7 cellular contexts compared by ENCODE assay signal in the genomic region with DNA sequence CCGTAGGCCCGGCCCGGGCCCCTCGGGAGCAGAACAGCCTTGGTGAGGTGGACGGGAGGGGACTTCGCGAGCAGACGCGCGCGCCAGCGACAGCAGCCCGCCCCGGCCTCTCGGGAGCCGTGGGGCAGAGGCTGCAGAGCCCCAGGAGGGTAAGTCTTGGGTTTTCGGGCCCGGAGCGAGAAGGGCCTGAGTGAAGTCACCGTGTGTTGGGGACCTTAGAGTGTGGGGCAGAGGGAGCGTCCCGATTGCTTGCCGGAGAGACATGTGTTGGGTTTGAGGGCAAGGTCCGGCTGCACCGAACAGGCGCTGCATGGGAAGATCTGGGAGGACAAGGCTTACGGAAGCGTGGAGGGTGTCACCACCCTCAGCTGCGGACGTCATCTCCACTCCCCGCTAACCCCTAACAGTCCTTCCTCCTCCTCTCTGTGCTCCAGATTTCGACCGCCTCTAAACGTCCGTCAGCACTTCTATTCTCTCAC. TPM values are rescaled to one million over a fixed set of nuclear protein-coding genes. Genes with fewer than 3 reads are reported as not detected.
DNase-seq lines count a peak whose midpoint lies in the region; ATAC-seq, FAIRE-seq and TF ChIP-seq lines count a peak whose summit lies in the region.
"Not testable (repeated sequence)": the region's sequence is repeated elsewhere in the genome, so short reads cannot be mapped to it uniquely, and the experiment has no call there.

No MANE protein-coding gene starts in this region.

- peak overlapping the region; percentile 88 to 97 (median 88) for H3K27ac Mint-ChIP-seq in IgD-negative memory B cell
- H3K27ac Mint-ChIP-seq in activated T-helper 1 cell treated with anti-CD3 and anti-CD28 coated beads, Interleukin-12 subunit alpha, Interleukin-12 subunit beta, Interleukin-2, Interleukin-4 antibody, amounts not matched to agents 30 ng/mL and 10 ng/mL and 1 ng/mL, durations not matched to agents 14 hours and 24 hours and 36 hours, result peak overlapping the region; percentile 97

- H3K79me2 ChIP-seq in endothelial cell of umbilical vein (ENCODE audit: control insufficient read depth, insufficient read depth, low read length), result peaks cover 18% of the 10 kb centered on the region
- peaks cover 19% of the 10 kb centered on the region for H3K79me2 ChIP-seq in HepG2 (ENCODE audit: insufficient read depth, low read length)

- TF ChIP-seq POLR2A in GM12892 (IDR thresholded peaks at IDR 0.05; ENCODE audit: low read depth, low read length) (peak; percentile 53; the same call in 1 of the 2 replicates), HepG2 (IDR thresholded peaks at IDR 0.05; ENCODE audit: insufficient read depth in 1 of 2, low read depth in 2 of 2, low read length in 2 of 2) (peak; percentile 80 to 90)
- not testable (repeated sequence) for TF ChIP-seq POLR2A in endothelial cell of umbilical vein (IDR thresholded peaks at IDR 0.05; ENCODE audit: low read depth, low read length)

- DNase-seq in GM12892 (ENCODE audit: insufficient read length), result not testable (repeated sequence)
- DNase-seq in SIG-M5 treated with dmso at 0.1 percent for 504 hours (lab: John Stamatoyannopoulos, UW; ENCODE audit: unreplicated experiment) (peak; percentile 53), endothelial cell of umbilical vein (ENCODE audit: low read depth, low spot score) (peak; percentile 55), HepG2 (ENCODE audit: low spot score) (peak; percentile 73), small intestine (peak; percentile 92)
- DNase-seq in activated T-helper 1 cell treated with anti-CD3 and anti-CD28 coated beads, Interleukin-12 subunit alpha, Interleukin-12 subunit beta, Interleukin-2, Interleukin-4 antibody, amounts not matched to agents 30 ng/mL and 10 ng/mL and 1 ng/mL, durations not matched to agents 14 hours and 24 hours and 36 hours (ENCODE audit: low spot score), result peak; percentile 34

- peak overlapping the region; percentile 84 for H2AFZ ChIP-seq in endothelial cell of umbilical vein (ENCODE audit: low read depth, low read length)
- H2AFZ ChIP-seq in HepG2 (ENCODE audit: low read length), result not testable (repeated sequence)

- CTCF ChIA-PET in endothelial cell of umbilical vein (lab: Charles Lee); HepG2 (lab: Yijun Ruan, JAX; ENCODE audit: low intra/inter-chr PET ratio, low total read pairs): not testable (repeated sequence)

- H3K9ac ChIP-seq in endothelial cell of umbilical vein (replicated peaks; ENCODE audit: extremely low read depth, insufficient read depth, low read length), result peak overlapping the region; percentile 3
- H3K9ac ChIP-seq in HepG2 (ENCODE audit: insufficient read depth, low read depth, low read length), result peak overlapping the region; percentile 85

- peak overlapping the region; percentile 50 to 80 (median 70) for H3K4me3 ChIP-seq in endothelial cell of umbilical vein (replicated peaks in 1 of 3; ENCODE audit: insufficient read depth in 1 of 3, low read depth in 1 of 3, low read length in 3 of 3)
- H3K4me3 ChIP-seq in HepG2 (replicated peaks in 1 of 3; ENCODE audit: insufficient read depth in 1 of 3, low read depth in 2 of 3, low read length in 3 of 3), result peak overlapping the region; percentile 60 to 81 (median 65)
- peak overlapping the region; percentile 73 to 78 for H3K4me3 ChIP-seq in small intestine (ENCODE audit: low read depth in 1 of 2, low read length in 2 of 2)

- TF ChIP-seq EP300 in HepG2 (IDR thresholded peaks at IDR 0.05; ENCODE audit: low read depth in 2 of 2, low read length in 2 of 2); HepG2 (CRISPR knock-in tag; IDR thresholded peaks at IDR 0.05; ENCODE audit: borderline replicate concordance): not testable (repeated sequence)

- not testable (repeated sequence) for H3K36me3 ChIP-seq in endothelial cell of umbilical vein (ENCODE audit: control insufficient read depth in 2 of 2, extremely low read depth in 1 of 2, insufficient read depth in 2 of 2, low read length in 2 of 2); HepG2 (replicated peaks in 1 of 2; ENCODE audit: control insufficient read depth in 1 of 2, insufficient read depth in 2 of 2, low read length in 2 of 2); small intestine (ENCODE audit: control insufficient read depth in 2 of 2, insufficient read depth in 2 of 2, low read length in 2 of 2)

- H3K27ac ChIP-seq in endothelial cell of umbilical vein (ENCODE audit: insufficient read depth, low read depth, low read length), result peak overlapping the region; percentile 57
- peak overlapping the region; percentile 89 for H3K27ac ChIP-seq in HepG2 (ENCODE audit: extremely low read length, insufficient read depth, low read length)
- H3K27ac ChIP-seq in small intestine (ENCODE audit: low read depth in 1 of 2, low read length in 1 of 2), result peak overlapping the region; percentile 52 to 87

- not testable (repeated sequence) for H4K20me1 ChIP-seq in endothelial cell of umbilical vein (replicated peaks; ENCODE audit: control insufficient read depth, extremely low read depth, insufficient read depth, low read length); HepG2 (ENCODE audit: insufficient read depth, low read length)

- in situ Hi-C loops in HepG2 (cut with HindIII; ENCODE audit: extremely low pct_ligation_motif_present, low pct_unique_long_range_greater_than_20kb), result not testable (repeated sequence)

- WGBS in HepG2 (ENCODE audit: low lambda C conversion rate), result 3% methylated on average over 17 of the region's 35 CpGs
- WGBS in small intestine, 3 donors, result 0 to 1% (median 1%) methylated on average over 16 to 35 of the region's 35 CpGs

- TF ChIP-seq CTCF in endothelial cell of umbilical vein (IDR thresholded peaks at IDR 0.05; ENCODE audit: extremely low read depth in 1 of 2, insufficient read depth in 1 of 2, low read depth in 1 of 2, low read length in 2 of 2), result not testable (repeated sequence)
- TF ChIP-seq CTCF in HepG2 (CRISPR knock-in tag; IDR thresholded peaks at IDR 0.05), result 0 out of 2 replicates have a peak, but pooled peaks have one; percentile 9

- POLR2A ChIA-PET in endothelial cell of umbilical vein (lab: Charles Lee), result not testable (repeated sequence)
- POLR2A ChIA-PET in HepG2 (lab: Yijun Ruan, JAX), result interaction anchor here (2.0 kb wide), 1 partner anchor 50 kb away, joined by 13 read pairs; no protein-coding TSS in a partner anchor

- not testable (repeated sequence) for H3K9me3 Mint-ChIP-seq in IgD-negative memory B cell; activated T-helper 1 cell treated with anti-CD3 and anti-CD28 coated beads, Interleukin-12 subunit alpha, Interleukin-12 subunit beta, Interleukin-2, Interleukin-4 antibody, amounts not matched to agents 30 ng/mL and 10 ng/mL and 1 ng/mL, durations not matched to agents 14 hours and 24 hours and 36 hours

- H3K4me1 Mint-ChIP-seq in IgD-negative memory B cell, result not testable (repeated sequence)
- H3K4me1 Mint-ChIP-seq in activated T-helper 1 cell treated with anti-CD3 and anti-CD28 coated beads, Interleukin-12 subunit alpha, Interleukin-12 subunit beta, Interleukin-2, Interleukin-4 antibody, amounts not matched to agents 30 ng/mL and 10 ng/mL and 1 ng/mL, durations not matched to agents 14 hours and 24 hours and 36 hours (ENCODE audit: low read depth), result peaks cover 13% of the 10 kb centered on the region

- H3K4me2 ChIP-seq in endothelial cell of umbilical vein (ENCODE audit: insufficient read depth, low read length), result peak overlapping the region; percentile 72
- peak overlapping the region; percentile 62 for H3K4me2 ChIP-seq in HepG2 (ENCODE audit: low read depth, low read length)

- peak; percentile 75 for ATAC-seq in HepG2

- not testable (repeated sequence) for H3K9me3 ChIP-seq in endothelial cell of umbilical vein (replicated peaks; ENCODE audit: control insufficient read depth, insufficient read depth, low read length); HepG2 (ENCODE audit: low read length); small intestine (ENCODE audit: control insufficient read depth, low read depth)

- H3K4me1 ChIP-seq in endothelial cell of umbilical vein (ENCODE audit: control insufficient read depth, extremely low read depth, insufficient read depth, low read length); small intestine (ENCODE audit: control insufficient read depth in 2 of 2, insufficient read depth in 1 of 2, low read depth in 1 of 2, low read length in 1 of 2): not testable (repeated sequence)
- peaks cover 20% of the 10 kb centered on the region for H3K4me1 ChIP-seq in HepG2 (ENCODE audit: insufficient read depth, low read length)

- TF ChIP-seq RAD21 in HepG2 (CRISPR knock-in tag; IDR thresholded peaks at IDR 0.05), result not testable (repeated sequence)

- dilution Hi-C loops in endothelial cell of umbilical vein (cut with MboI; ENCODE audit: extremely low pct_ligation_motif_present, low sequenced_read_pairs), result not testable (repeated sequence)

- H3K4me3 Mint-ChIP-seq in IgD-negative memory B cell, result peak overlapping the region; percentile 92 to 97 (median 96)
- H3K4me3 Mint-ChIP-seq in activated T-helper 1 cell treated with anti-CD3 and anti-CD28 coated beads, Interleukin-12 subunit alpha, Interleukin-12 subunit beta, Interleukin-2, Interleukin-4 antibody, amounts not matched to agents 30 ng/mL and 10 ng/mL and 1 ng/mL, durations not matched to agents 14 hours and 24 hours and 36 hours, result peak overlapping the region; percentile 98

- not testable (repeated sequence) for H3K27me3 ChIP-seq in endothelial cell of umbilical vein (ENCODE audit: control insufficient read depth in 2 of 2, insufficient read depth in 2 of 2, low read length in 2 of 2); HepG2 (ENCODE audit: control insufficient read depth in 1 of 2, insufficient read depth in 2 of 2, low read length in 2 of 2); small intestine (ENCODE audit: control insufficient read depth in 2 of 2, insufficient read depth in 2 of 2, low read length in 2 of 2)

- not testable (repeated sequence) for H3K27me3 Mint-ChIP-seq in IgD-negative memory B cell; activated T-helper 1 cell treated with anti-CD3 and anti-CD28 coated beads, Interleukin-12 subunit alpha, Interleukin-12 subunit beta, Interleukin-2, Interleukin-4 antibody, amounts not matched to agents 30 ng/mL and 10 ng/mL and 1 ng/mL, durations not matched to agents 14 hours and 24 hours and 36 hours (ENCODE audit: insufficient read depth)

- H3K9me1 ChIP-seq in endothelial cell of umbilical vein (replicated peaks; ENCODE audit: control insufficient read depth, extremely low read depth, insufficient read depth, low read length), result not testable (repeated sequence)

- intact Hi-C loops in activated T-helper 1 cell treated with anti-CD3 and anti-CD28 coated beads, Interleukin-12 subunit alpha, Interleukin-12 subunit beta, Interleukin-2, Interleukin-4 antibody, amounts not matched to agents 30 ng/mL and 10 ng/mL and 1 ng/mL, durations not matched to agents 14 hours and 24 hours and 36 hours (cut with micrococcal nuclease), result loop anchor here (1.0 to 2.0 kb wide), 2 partner anchors 45 to 51 kb away; a partner anchor contains a TSS
- intact Hi-C loops in endothelial cell of umbilical vein (cut with micrococcal nuclease); HepG2 (cut with micrococcal nuclease; ENCODE audit: unreplicated experiment): not testable (repeated sequence)

- not testable (repeated sequence) for H3K36me3 Mint-ChIP-seq in IgD-negative memory B cell
- peaks cover 19% of the 10 kb centered on the region for H3K36me3 Mint-ChIP-seq in activated T-helper 1 cell treated with anti-CD3 and anti-CD28 coated beads, Interleukin-12 subunit alpha, Interleukin-12 subunit beta, Interleukin-2, Interleukin-4 antibody, amounts not matched to agents 30 ng/mL and 10 ng/mL and 1 ng/mL, durations not matched to agents 14 hours and 24 hours and 36 hours (ENCODE audit: low read depth)

- FAIRE-seq in GM12892 (lab: Jason Lieb, UNC); endothelial cell of umbilical vein (lab: Jason Lieb, UNC); HepG2 (lab: Jason Lieb, UNC); small intestine (lab: Jason Lieb, UNC): not testable (repeated sequence)

- not testable (repeated sequence) for BruUV-seq in endothelial cell of umbilical vein (replicated peaks; lab: Mats Ljungman, UMichigan); HepG2 (replicated peaks; lab: Mats Ljungman, UMichigan)

RNA-seq across cellular contexts. Expression of a gene that starts 45.1 kb away (rescaled TPM):
- 17.2 TPM for polyA plus RNA-seq in GM12892 (2012; ENCODE audit: missing spikeins)
- polyA plus RNA-seq in IgD-negative memory B cell, result 16.0 TPM
- 64.0 and 67.5 TPM in 2 replicates for total RNA-seq in activated T-helper 1 cell treated with anti-CD3 and anti-CD28 coated beads, Interleukin-12 subunit alpha, Interleukin-12 subunit beta, Interleukin-2, Interleukin-4 antibody, amounts not matched to agents 30 ng/mL and 10 ng/mL and 1 ng/mL, durations not matched to agents 14 hours and 24 hours and 36 hours
- 46.8 and 47.8 TPM in 2 replicates for total RNA-seq in endothelial cell of umbilical vein
- polyA plus RNA-seq in endothelial cell of umbilical vein, result 9.3 and 12.3 TPM in 2 replicates
- polyA plus RNA-seq in endothelial cell of umbilical vein (2011; cell fraction: cytosol; rRNA removed), result 13.7 and 14.7 TPM in 2 replicates
- polyA plus RNA-seq in endothelial cell of umbilical vein (2011; cell fraction: nucleus; rRNA removed), result 21.2 and 22.3 TPM in 2 replicates
- polyA plus RNA-seq in endothelial cell of umbilical vein (2012), result 23.7 and 25.9 TPM in 2 replicates
- polyA minus RNA-seq in endothelial cell of umbilical vein, result 14.0 and 17.1 TPM in 2 replicates
- 15.4 TPM for polyA minus RNA-seq in endothelial cell of umbilical vein (2011; cell fraction: cytosol; rRNA and poly(A)+ RNA removed)
- polyA minus RNA-seq in endothelial cell of umbilical vein (2011; cell fraction: nucleus; rRNA and poly(A)+ RNA removed), result 14.7 and 14.9 TPM in 2 replicates
- total RNA-seq in HepG2 (2016; rRNA removed; fragmentation: Illumina TruSeq; extraction: Trizol), result 8.4 and 12.7 TPM in 2 replicates
- 7.3 and 8.9 TPM in 2 replicates for total RNA-seq in HepG2 (2016; cell fraction: cytosol; rRNA removed; fragmentation: Illumina TruSeq; extraction: Trizol; ENCODE audit: low read depth)
- 8.1 and 12.1 TPM in 2 replicates for total RNA-seq in HepG2 (2016; cell fraction: insoluble cytoplasmic fraction; rRNA removed; fragmentation: Illumina TruSeq; extraction: Trizol)
- total RNA-seq in HepG2 (2016; cell fraction: membrane; rRNA removed; fragmentation: Illumina TruSeq; extraction: Trizol), result 9.6 and 11.2 TPM in 2 replicates
- 15.4 and 17.1 TPM in 2 replicates for total RNA-seq in HepG2 (2016; cell fraction: nucleus; rRNA removed; fragmentation: Illumina TruSeq; extraction: Trizol)
- 9.2 and 10.3 TPM in 2 replicates for polyA plus RNA-seq in HepG2 (2011; rRNA removed)
- polyA plus RNA-seq in HepG2 (2011; cell fraction: cytosol; rRNA removed), result 6.9 and 7.8 TPM in 2 replicates
- 26.7 and 30.4 TPM in 2 replicates for polyA plus RNA-seq in HepG2 (2011; cell fraction: nucleus; rRNA removed)
- 24.9 and 31.2 TPM in 2 replicates for polyA plus RNA-seq in HepG2 (2012)
- polyA plus RNA-seq in HepG2 (2016; cell fraction: cytosol; fragmentation: Illumina TruSeq; extraction: Trizol; ENCODE audit: low read depth), result 2.0 and 2.4 TPM in 2 replicates
- 28.5 and 38.3 TPM in 2 replicates for polyA plus RNA-seq in HepG2 (2016; cell fraction: insoluble cytoplasmic fraction; fragmentation: Illumina TruSeq; extraction: Trizol; ENCODE audit: low read depth)
- polyA plus RNA-seq in HepG2 (2016; cell fraction: membrane; fragmentation: Illumina TruSeq; extraction: Trizol; ENCODE audit: low read depth), result 10.4 and 10.5 TPM in 2 replicates
- 58.9 and 64.1 TPM in 2 replicates for polyA plus RNA-seq in HepG2 (2016; cell fraction: nucleus; fragmentation: Illumina TruSeq; extraction: Trizol; ENCODE audit: insufficient read depth, low read depth)
- polyA minus RNA-seq in HepG2 (2011; rRNA and poly(A)+ RNA removed; ENCODE audit: low replicate concordance), result 14.3 and 15.0 TPM in 2 replicates
- polyA minus RNA-seq in HepG2 (2011; cell fraction: cytosol; rRNA and poly(A)+ RNA removed), result 13.8 and 14.0 TPM in 2 replicates
- 13.9 and 14.9 TPM in 2 replicates for polyA minus RNA-seq in HepG2 (2011; cell fraction: nucleus; rRNA and poly(A)+ RNA removed)
- polyA plus RNA-seq in small intestine, result 10 to 100 TPM; 13.5 to 21.6 (median 16.3) TPM

RNA-seq across cellular contexts. Expression of a gene that starts 51.8 kb away (rescaled TPM):
- polyA plus RNA-seq in GM12892 (2012; ENCODE audit: missing spikeins), result 3.2 TPM
- polyA plus RNA-seq in IgD-negative memory B cell, result 3.6 TPM
- 3.3 TPM in 2 replicates for total RNA-seq in activated T-helper 1 cell treated with anti-CD3 and anti-CD28 coated beads, Interleukin-12 subunit alpha, Interleukin-12 subunit beta, Interleukin-2, Interleukin-4 antibody, amounts not matched to agents 30 ng/mL and 10 ng/mL and 1 ng/mL, durations not matched to agents 14 hours and 24 hours and 36 hours
- total RNA-seq in endothelial cell of umbilical vein, result 2.7 and 5.0 TPM in 2 replicates
- polyA plus RNA-seq in endothelial cell of umbilical vein, result 0.57 and 0.69 TPM in 2 replicates
- polyA plus RNA-seq in endothelial cell of umbilical vein (2011; cell fraction: cytosol; rRNA removed), result 0.95 and 1.1 TPM in 2 replicates
- polyA plus RNA-seq in endothelial cell of umbilical vein (2011; cell fraction: nucleus; rRNA removed), result 3.9 and 4.2 TPM in 2 replicates
- 0.31 and 0.39 TPM in 2 replicates for polyA plus RNA-seq in endothelial cell of umbilical vein (2012)
- polyA minus RNA-seq in endothelial cell of umbilical vein, result 4.3 and 4.4 TPM in 2 replicates
- 2.2 TPM for polyA minus RNA-seq in endothelial cell of umbilical vein (2011; cell fraction: cytosol; rRNA and poly(A)+ RNA removed)
- 6.4 and 8.4 TPM in 2 replicates for polyA minus RNA-seq in endothelial cell of umbilical vein (2011; cell fraction: nucleus; rRNA and poly(A)+ RNA removed)
- 3.3 and 5.5 TPM in 2 replicates for total RNA-seq in HepG2 (2016; rRNA removed; fragmentation: Illumina TruSeq; extraction: Trizol)
- 1.5 and 1.6 TPM in 2 replicates for total RNA-seq in HepG2 (2016; cell fraction: cytosol; rRNA removed; fragmentation: Illumina TruSeq; extraction: Trizol; ENCODE audit: low read depth)
- 2.8 and 5.6 TPM in 2 replicates for total RNA-seq in HepG2 (2016; cell fraction: insoluble cytoplasmic fraction; rRNA removed; fragmentation: Illumina TruSeq; extraction: Trizol)
- total RNA-seq in HepG2 (2016; cell fraction: membrane; rRNA removed; fragmentation: Illumina TruSeq; extraction: Trizol), result 1.2 and 1.3 TPM in 2 replicates
- 9.3 and 10.6 TPM in 2 replicates for total RNA-seq in HepG2 (2016; cell fraction: nucleus; rRNA removed; fragmentation: Illumina TruSeq; extraction: Trizol)
- polyA plus RNA-seq in HepG2 (2011; rRNA removed), result 1.8 and 2.0 TPM in 2 replicates
- 1.1 and 1.4 TPM in 2 replicates for polyA plus RNA-seq in HepG2 (2011; cell fraction: cytosol; rRNA removed)
- 1.1 and 1.4 TPM in 2 replicates for polyA plus RNA-seq in HepG2 (2011; cell fraction: nucleus; rRNA removed)
- polyA plus RNA-seq in HepG2 (2012), result 1.9 TPM in 2 replicates
- polyA plus RNA-seq in HepG2 (2016; cell fraction: cytosol; fragmentation: Illumina TruSeq; extraction: Trizol; ENCODE audit: low read depth), result 0.45 and 0.68 TPM in 2 replicates
- polyA plus RNA-seq in HepG2 (2016; cell fraction: insoluble cytoplasmic fraction; fragmentation: Illumina TruSeq; extraction: Trizol; ENCODE audit: low read depth), result 1.6 and 1.9 TPM in 2 replicates
- 0.79 and 1.1 TPM in 2 replicates for polyA plus RNA-seq in HepG2 (2016; cell fraction: membrane; fragmentation: Illumina TruSeq; extraction: Trizol; ENCODE audit: low read depth)
- polyA plus RNA-seq in HepG2 (2016; cell fraction: nucleus; fragmentation: Illumina TruSeq; extraction: Trizol; ENCODE audit: insufficient read depth, low read depth), result 4.3 and 4.4 TPM in 2 replicates
- 2.6 and 4.8 TPM in 2 replicates for polyA minus RNA-seq in HepG2 (2011; rRNA and poly(A)+ RNA removed; ENCODE audit: low replicate concordance)
- polyA minus RNA-seq in HepG2 (2011; cell fraction: cytosol; rRNA and poly(A)+ RNA removed), result 1.6 and 2.0 TPM in 2 replicates
- 8.5 and 9.2 TPM in 2 replicates for polyA minus RNA-seq in HepG2 (2011; cell fraction: nucleus; rRNA and poly(A)+ RNA removed)
- polyA plus RNA-seq in small intestine, result 1 to 10 TPM; 1.1 to 2.5 (median 1.6) TPM
